Comparison of ENCODE assay signal across 18 cellular contexts in the genomic region with DNA sequence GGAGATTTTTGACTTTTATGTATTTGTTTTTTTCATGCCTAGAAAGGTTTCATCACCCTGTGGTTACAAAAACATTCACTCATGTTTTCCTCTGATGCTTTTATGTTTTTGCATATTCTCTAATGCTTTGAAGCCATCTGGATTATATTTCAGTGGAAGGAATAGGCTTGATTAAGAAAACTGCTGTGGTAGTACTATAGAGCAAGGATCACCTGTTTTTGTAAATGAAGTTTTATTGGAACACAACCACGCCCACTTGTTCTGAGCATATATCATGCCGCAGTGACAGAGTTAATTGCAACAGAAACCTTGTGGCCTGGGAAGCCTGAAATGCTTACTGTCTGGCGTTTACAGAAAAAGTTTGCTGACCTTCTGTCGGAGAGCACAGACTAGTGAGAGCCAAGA. TPM values are rescaled to one million over a fixed set of nuclear protein-coding genes. Genes with fewer than 3 reads are reported as not detected.
A peak's percentile ranks its signal among the peaks of the same experiment; 100 is the strongest.
DNase-seq lines count a peak whose midpoint lies in the region; ATAC-seq and TF ChIP-seq lines count a peak whose summit lies in the region.
"Had no signal": no experiment of that assay in that cellular context is flagged by ENCODE, and none has a peak within 500 bp of the region (broad histone marks: within the 10 kb centered on the region; RNA-seq: fewer than 3 reads in every experiment).

No MANE protein-coding gene starts in this region.

- no peak overlapping the region for H3K27ac ChIP-seq in mammary epithelial cell (ENCODE audit: insufficient read depth, low read depth, low read length)
- H3K27ac ChIP-seq in vagina, result peak overlapping the region; percentile 37
- H3K27ac ChIP-seq: pancreas had no signal

- BruUV-seq in MCF 10A (replicated peaks; lab: Mats Ljungman, UMichigan) (no TSS peak), mammary epithelial cell (replicated peaks; lab: Mats Ljungman, UMichigan) (no TSS peak)

- no peaks in the 10 kb centered on the region for H4K20me1 ChIP-seq in mammary epithelial cell (ENCODE audit: insufficient read depth, low read length)

- H3K4me1 ChIP-seq in mammary epithelial cell (ENCODE audit: insufficient read depth, low read length) (no peaks in the 10 kb centered on the region), vagina (peaks cover 24% of the 10 kb centered on the region)
- H3K4me1 ChIP-seq: HAP-1 had no signal

- H2AFZ ChIP-seq in mammary epithelial cell (ENCODE audit: low read depth, low read length), result no peak overlapping the region

- ATAC-seq in HG03139 (IDR thresholded peaks at IDR 0.05; ENCODE audit: unreplicated experiment), result no peak
- ATAC-seq in HG03175 (IDR thresholded peaks at IDR 0.05; ENCODE audit: unreplicated experiment), result no peak
- ATAC-seq: esophagus mucosa, pancreas had no signal

- H3K4me2 ChIP-seq in mammary epithelial cell (ENCODE audit: insufficient read depth, low read depth, low read length), result no peak overlapping the region

- peaks cover 30% of the 10 kb centered on the region for H3K79me2 ChIP-seq in mammary epithelial cell (ENCODE audit: insufficient read depth, low read length)

- peaks cover 10% of the 10 kb centered on the region for H3K4me1 Mint-ChIP-seq in MCF 10A (ENCODE audit: insufficient read depth, unreplicated experiment)

- H3K4me3 Mint-ChIP-seq in MCF 10A (ENCODE audit: unreplicated experiment), result no peak overlapping the region
- H3K4me3 Mint-ChIP-seq: activated CD4-positive, alpha-beta memory T cell treated with anti-CD3 and anti-CD28 coated beads for 36 hours; dendritic cell treated with granulocyte-macrophage colony-stimulating factor and Interleukin-4, amounts not matched to agents 40 ng/mL and 50 ng/mL, for 4 days had no signal

- no peaks in the 10 kb centered on the region for H3K9me3 ChIP-seq in mammary epithelial cell (replicated peaks; ENCODE audit: insufficient read depth, low read length)
- H3K9me3 ChIP-seq in vagina, result no peaks in the 10 kb centered on the region
- H3K9me3 ChIP-seq: HAP-1, pancreas had no signal

- peak overlapping the region; percentile 10 for H3K27ac Mint-ChIP-seq in MCF 10A (ENCODE audit: low read depth, unreplicated experiment)
- H3K27ac Mint-ChIP-seq: activated CD4-positive, alpha-beta memory T cell treated with anti-CD3 and anti-CD28 coated beads for 36 hours; dendritic cell treated with granulocyte-macrophage colony-stimulating factor and Interleukin-4, amounts not matched to agents 40 ng/mL and 50 ng/mL, for 4 days had no signal

- no peaks in the 10 kb centered on the region for H3K9me3 Mint-ChIP-seq in MCF 10A (ENCODE audit: unreplicated experiment)
- H3K9me3 Mint-ChIP-seq: activated CD4-positive, alpha-beta memory T cell treated with anti-CD3 and anti-CD28 coated beads for 36 hours; dendritic cell treated with granulocyte-macrophage colony-stimulating factor and Interleukin-4, amounts not matched to agents 40 ng/mL and 50 ng/mL, for 4 days had no signal

- H3K9ac ChIP-seq in mammary epithelial cell (ENCODE audit: insufficient read depth, low read length), result no peak overlapping the region

- H3K27me3 ChIP-seq in mammary epithelial cell (ENCODE audit: insufficient read depth, low read length) (no peaks in the 10 kb centered on the region), vagina (no peaks in the 10 kb centered on the region)
- H3K27me3 ChIP-seq: pancreas had no signal

- H3K36me3 Mint-ChIP-seq in MCF 10A (ENCODE audit: insufficient read depth, unreplicated experiment), result peaks cover 47% of the 10 kb centered on the region

- intact Hi-C loops in MCF 10A (cut with micrococcal nuclease) (no loop called here), mammary epithelial cell (cut with micrococcal nuclease) (no loop called here), vagina (cut with DNase I) (no loop called here)

- no peak for DNase-seq in MCF 10A (ENCODE audit: unreplicated experiment)
- no peak for DNase-seq in mammary epithelial cell
- DNase-seq in SW480 (ENCODE audit: low spot score), result peak; percentile 33
- DNase-seq in foreskin fibroblast, result peak; percentile 10 to 61
- DNase-seq in vagina (ENCODE audit: extremely low spot score in 2 of 2), result no peak
- no peak for DNase-seq in CD1c-positive myeloid dendritic cell (ENCODE audit: extremely low spot score)
- DNase-seq: activated CD4-positive, alpha-beta memory T cell treated with anti-CD3 and anti-CD28 coated beads for 36 hours; GDM1; NCI-H1417; NCI-H345; pancreas; SIG-M5; stimulated activated naive CD4-positive, alpha-beta T cell had no signal

- no peaks in the 10 kb centered on the region for H3K27me3 Mint-ChIP-seq in MCF 10A (ENCODE audit: insufficient read depth, unreplicated experiment)
- H3K27me3 Mint-ChIP-seq: activated CD4-positive, alpha-beta memory T cell treated with anti-CD3 and anti-CD28 coated beads for 36 hours; dendritic cell treated with granulocyte-macrophage colony-stimulating factor and Interleukin-4, amounts not matched to agents 40 ng/mL and 50 ng/mL, for 4 days had no signal

- TF ChIP-seq CTCF in MCF 10A (IDR thresholded peaks at IDR 0.05; ENCODE audit: unreplicated experiment) (no peak), mammary epithelial cell (conservative IDR thresholded peaks at IDR 0.05 in 1 of 2, IDR thresholded peaks at IDR 0.05 in 1 of 2; ENCODE audit: extremely low read depth in 1 of 2, insufficient read depth in 1 of 2, low read depth in 1 of 2, low read length in 2 of 2) (no peak), foreskin fibroblast (IDR thresholded peaks at IDR 0.05; ENCODE audit: low read depth, low read length) (no peak), vagina (IDR thresholded peaks at IDR 0.05) (no peak)

- CTCF ChIA-PET in MCF 10A (lab: Yijun Ruan, JAX), result no interaction called here
- CTCF ChIA-PET in mammary epithelial cell (lab: Charles Lee; ENCODE audit: low non-redundant PET), result no interaction called here

- in situ Hi-C loops in mammary epithelial cell (cut with MboI; ENCODE audit: low sequenced_read_pairs in 2 of 2), result no loop called here

- POLR2A ChIA-PET in MCF 10A (lab: Yijun Ruan, JAX), result interaction anchor here (1.1 kb wide), 1 partner anchor 11 kb away, joined by 4 read pairs; a partner anchor contains a TSS

- dilution Hi-C loops in mammary epithelial cell (cut with HindIII; ENCODE audit: low sequenced_read_pairs), result no loop called here

- WGBS in mammary epithelial cell (ENCODE audit: low coverage, missing lambda C conversion rate), result 76% methylated on average over 4 of the region's 4 CpGs

- no peak overlapping the region for H3K4me3 ChIP-seq in mammary epithelial cell (replicated peaks in 1 of 3; ENCODE audit: insufficient read depth in 1 of 3, low read depth in 2 of 3, low read length in 3 of 3)
- no peak overlapping the region for H3K4me3 ChIP-seq in foreskin fibroblast (ENCODE audit: low read depth in 1 of 2, low read length in 2 of 2)
- no peak overlapping the region for H3K4me3 ChIP-seq in vagina
- H3K4me3 ChIP-seq: HAP-1, pancreas had no signal

- TF ChIP-seq POLR2A in vagina (IDR thresholded peaks at IDR 0.05), result no peak

- peaks cover 16% of the 10 kb centered on the region for H3K36me3 ChIP-seq in mammary epithelial cell (ENCODE audit: insufficient read depth, low read length)
- H3K36me3 ChIP-seq in vagina, result peaks cover 0 to 20% of the 10 kb centered on the region in 2 donors

RNA-seq across cellular contexts. Expression of a gene that starts 11.5 kb away (rescaled TPM):
- total RNA-seq in MCF 10A (2022), result 16.4 and 21.0 TPM in 2 replicates
- 10 to 100 TPM; 18.2 to 18.4 TPM for total RNA-seq in mammary epithelial cell
- 16.5 TPM for polyA plus RNA-seq in mammary epithelial cell
- 29.8 TPM for polyA minus RNA-seq in mammary epithelial cell
- total RNA-seq in vagina, result 27.5 TPM

Comparison
In these comparisons a context has a peak if more than half of its experiments do, and no peak if none do; other contexts are left out.
1. DNase-seq: peak in SW480 (single experiment) and foreskin fibroblast (2 of 2); none in MCF 10A (single experiment), mammary epithelial cell (single experiment), vagina (0 of 2) and CD1c-positive myeloid dendritic cell (single experiment).